In the genomic region with DNA sequence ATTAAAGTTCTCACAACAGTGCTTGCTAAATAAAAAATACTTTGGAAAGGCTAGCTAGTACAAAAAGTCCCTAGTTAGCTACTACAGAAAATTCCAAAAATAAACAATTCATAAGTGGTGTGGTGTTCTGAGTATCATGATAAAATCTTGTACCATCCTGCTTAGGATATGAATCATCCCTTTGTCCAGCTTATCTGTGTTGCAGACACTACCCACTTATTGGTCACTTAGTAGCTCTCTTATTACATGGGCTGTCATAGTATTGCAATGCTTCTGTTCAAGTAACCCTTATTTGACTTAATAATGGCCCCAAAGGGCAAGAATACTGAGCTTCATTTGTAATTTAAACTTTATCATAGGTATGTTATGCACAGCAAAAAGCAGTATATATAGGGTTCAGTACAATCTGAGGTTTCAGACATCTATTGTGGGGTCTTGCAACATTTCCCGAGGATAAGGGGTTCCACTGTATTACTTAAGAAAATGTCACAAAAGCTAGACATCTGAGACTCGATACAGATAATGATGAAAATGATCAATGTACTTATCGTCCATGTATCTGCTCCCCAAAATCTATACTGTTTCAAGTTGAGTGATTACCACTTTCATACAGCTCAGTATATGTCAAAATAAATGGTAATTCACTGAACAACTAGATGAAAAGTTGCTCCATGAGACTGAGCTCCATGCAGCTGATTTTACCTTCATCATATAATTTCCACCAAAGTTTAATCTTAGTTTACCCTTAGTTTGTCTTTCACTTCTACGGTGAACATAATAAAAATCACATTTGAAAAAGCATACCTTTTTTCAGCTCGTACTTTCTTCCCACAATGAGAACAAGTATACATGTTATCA, we compare ENCODE assay signal across 12 cellular contexts.
A peak's percentile ranks its signal among the peaks of the same experiment; 100 is the strongest.
DNase-seq lines count a peak whose midpoint lies in the region; ATAC-seq and TF ChIP-seq lines count a peak whose summit lies in the region.
"Had no signal": no experiment of that assay in that cellular context is flagged by ENCODE, and none has a peak within 500 bp of the region (broad histone marks: within the 10 kb centered on the region; RNA-seq: fewer than 3 reads in every experiment).

No MANE protein-coding gene starts in this region.

- H3K4me1 Mint-ChIP-seq in osteocyte (ENCODE audit: unreplicated experiment): peaks cover 16% of the 10 kb centered on the region

- no TSS peak for BruUV-seq in Panc1 (replicated peaks; lab: Mats Ljungman, UMichigan)

- CTCF ChIA-PET in Panc1 (lab: Charles Lee): no interaction called here

- ATAC-seq in Panc1 (peak; percentile 71; the same call in 1 of the 2 replicates), HG02840 (IDR thresholded peaks at IDR 0.05; ENCODE audit: low FRiP score, unreplicated experiment) (no peak)
- ATAC-seq: activated CD4-positive, CD25-positive, alpha-beta regulatory T cell treated with anti-CD3 and anti-CD28 coated beads, Interleukin-2, amount 50 U/mL, for 24 hours had no signal

- POLR2A ChIA-PET in Panc1 (lab: Charles Lee): interaction anchor here (0.6 kb wide), 1 partner anchor 140 kb away, joined by 5 read pairs; no protein-coding TSS in a partner anchor

- no peak overlapping the region for H3K4me3 ChIP-seq in Panc1 (ENCODE audit: low read depth in 2 of 2, low read length in 2 of 2)
- H3K4me3 ChIP-seq: right lobe of liver, uterus had no signal

- no peaks in the 10 kb centered on the region for H3K9me3 ChIP-seq in Panc1 (ENCODE audit: control insufficient read depth, insufficient read depth, low read depth, low read length)
- H3K9me3 ChIP-seq: right lobe of liver, uterus had no signal

- peak overlapping the region; percentile 25 for H3K27ac Mint-ChIP-seq in osteocyte (ENCODE audit: unreplicated experiment)

- no peak for TF ChIP-seq CTCF in Panc1 (IDR thresholded peaks at IDR 0.05)
- TF ChIP-seq CTCF in osteocyte (IDR thresholded peaks at IDR 0.05): no peak

- in situ Hi-C loops in Panc1 (cut with HindIII; ENCODE audit: low pct_unique_long_range_greater_than_20kb, low sequenced_read_pairs): no loop called here

- intact Hi-C loops in Panc1 (cut with micrococcal nuclease; ENCODE audit: unreplicated experiment): no loop called here

- H3K36me3 Mint-ChIP-seq in osteocyte (ENCODE audit: unreplicated experiment): peaks cover 52% of the 10 kb centered on the region

- H3K4me1 ChIP-seq in Panc1 (ENCODE audit: control insufficient read depth, insufficient read depth, low read length): no peaks in the 10 kb centered on the region
- H3K4me1 ChIP-seq: right lobe of liver, uterus had no signal

- H3K9me3 Mint-ChIP-seq in osteocyte (ENCODE audit: unreplicated experiment): no peaks in the 10 kb centered on the region

- H3K27ac ChIP-seq in Panc1 (ENCODE audit: low read length): no peak overlapping the region
- H3K27ac ChIP-seq: right lobe of liver, uterus had no signal

- H3K27me3 ChIP-seq in Panc1 (ENCODE audit: control insufficient read depth, insufficient read depth, low read length): no peaks in the 10 kb centered on the region
- H3K27me3 ChIP-seq: right lobe of liver, uterus had no signal

- H3K4me3 Mint-ChIP-seq in osteocyte (ENCODE audit: unreplicated experiment): no peak overlapping the region

- peaks cover 33% of the 10 kb centered on the region for H3K36me3 ChIP-seq in Panc1 (ENCODE audit: control insufficient read depth, insufficient read depth, low read length)

- H3K27me3 Mint-ChIP-seq in osteocyte (ENCODE audit: unreplicated experiment): no peaks in the 10 kb centered on the region

- DNase-seq in GM04503 (ENCODE audit: low read depth) (peak; percentile 34), Panc1 (ENCODE audit: low read depth, low spot score) (no peak), epidermal melanocyte (ENCODE audit: insufficient read length, low spot score) (peak; percentile 30), osteocyte (ENCODE audit: extremely low spot score, unreplicated experiment) (no peak), germinal center (ENCODE audit: low spot score) (no peak), NCI-H187 (lab: John Stamatoyannopoulos, UW) (no peak)
- DNase-seq: GDM1, NCI-H2081 treated with DMSO at 0.1 percent for 48 hours, right lobe of liver, uterus had no signal

Comparison
In these comparisons a context has a peak if more than half of its experiments do, and no peak if none do; other contexts are left out.
1. DNase-seq: peak in GM04503 (single experiment) and epidermal melanocyte (single experiment); none in Panc1 (single experiment), osteocyte (single experiment), germinal center (single experiment) and NCI-H187 (0 of 2).